ENCODE assay signal across 8 cellular contexts in genomic region chr2:218671077-218671653, GRCh38. TPM values are rescaled to one million over a fixed set of nuclear protein-coding genes. Genes with fewer than 3 reads are reported as not detected.
A peak's percentile ranks its signal among the peaks of the same experiment; 100 is the strongest.
DNase-seq lines count a peak whose midpoint lies in the region; ATAC-seq, FAIRE-seq and TF ChIP-seq lines count a peak whose summit lies in the region.

No MANE protein-coding gene starts in this region.

- H3K27ac Mint-ChIP-seq in activated CD8-positive, alpha-beta T cell treated with anti-CD3 and anti-CD28 coated beads for 36 hours = peak overlapping the region; percentile 96

- intact Hi-C loops in activated CD8-positive, alpha-beta T cell treated with anti-CD3 and anti-CD28 coated beads for 36 hours (cut with micrococcal nuclease) = no loop called here

- no peaks in the 10 kb centered on the region for H3K9me3 Mint-ChIP-seq in activated CD8-positive, alpha-beta T cell treated with anti-CD3 and anti-CD28 coated beads for 36 hours

- DNase-seq in AG10803 (ENCODE audit: low read depth) = peak; percentile 12
- peak; percentile 24 for DNase-seq in HCEC 1CT
- no peak for DNase-seq in activated CD8-positive, alpha-beta T cell treated with anti-CD3 and anti-CD28 coated beads for 36 hours
- no peak for DNase-seq in substantia nigra (lab: John Stamatoyannopoulos, UW)
- DNase-seq in HEK293T (ENCODE audit: extremely low spot score) = no peak
- DNase-seq in H54 (ENCODE audit: insufficient read length, low spot score) = no peak
- no peak for DNase-seq in activated CD4-positive, alpha-beta T cell treated with anti-CD3 and anti-CD28 coated beads for 1 hour

- no peaks in the 10 kb centered on the region for H3K27me3 Mint-ChIP-seq in activated CD8-positive, alpha-beta T cell treated with anti-CD3 and anti-CD28 coated beads for 36 hours

- H3K4me3 ChIP-seq in AG10803 (ENCODE audit: low read length) (peak overlapping the region; percentile 96), iPS-20b (ENCODE audit: low read length) (peak overlapping the region; percentile 92)

- H3K36me3 Mint-ChIP-seq in activated CD8-positive, alpha-beta T cell treated with anti-CD3 and anti-CD28 coated beads for 36 hours (ENCODE audit: low read depth) = peaks cover 12% of the 10 kb centered on the region

- H3K4me3 Mint-ChIP-seq in activated CD8-positive, alpha-beta T cell treated with anti-CD3 and anti-CD28 coated beads for 36 hours = peak overlapping the region; percentile 96

- peaks cover 16% of the 10 kb centered on the region for H3K4me1 Mint-ChIP-seq in activated CD8-positive, alpha-beta T cell treated with anti-CD3 and anti-CD28 coated beads for 36 hours (ENCODE audit: low read depth)

- CTCF ChIA-PET in activated CD8-positive, alpha-beta T cell treated with anti-CD3 and anti-CD28 coated beads for 36 hours (lab: Charles Lee) = interaction anchor here (1.1 to 4.0 kb wide), 7 partner anchors 8 to 227 kb away, joined by 3 to 30 read pairs (median 6); partner anchors contain the start of genes BCS1L, TTLL4 and ZNF142
- CTCF ChIA-PET in HEK293T (lab: Yijun Ruan, JAX) = interaction anchor here (0.5 to 1.7 kb wide), 5 partner anchors 12 to 176 kb away, joined by 3 to 7 read pairs (median 4); partner anchors contain the start of genes BCS1L and ZNF142

- no peak for TF ChIP-seq POLR2A in H54 (IDR thresholded peaks at IDR 0.05; ENCODE audit: low read depth, low read length)

- H3K9me3 ChIP-seq in iPS-20b (ENCODE audit: insufficient read depth, low read depth, low read length) = no peaks in the 10 kb centered on the region

- ATAC-seq in activated CD8-positive, alpha-beta T cell treated with anti-CD3 and anti-CD28 coated beads for 36 hours = no peak

- peak overlapping the region; percentile 81 for H3K9ac ChIP-seq in iPS-20b (ENCODE audit: low read depth, low read length)

- no peak for TF ChIP-seq CTCF in AG10803 (conservative IDR thresholded peaks at IDR 0.05; ENCODE audit: low read length)
- TF ChIP-seq CTCF in activated CD8-positive, alpha-beta T cell treated with anti-CD3 and anti-CD28 coated beads for 36 hours (IDR thresholded peaks at IDR 0.05) = no peak

- H3K4me1 ChIP-seq in iPS-20b (ENCODE audit: insufficient read depth, low read length) = peaks cover 4% of the 10 kb centered on the region; the same call in 1 of the 2 replicates

- FAIRE-seq in H54 (lab: Jason Lieb, UNC) = no peak

- H3K27ac ChIP-seq in iPS-20b (ENCODE audit: low read length) = peak overlapping the region; percentile 59
- H3K27ac ChIP-seq in substantia nigra (ENCODE audit: low read depth, low read length, poor library complexity, severe bottlenecking) = peak overlapping the region; percentile 79

- H3K36me3 ChIP-seq in iPS-20b (ENCODE audit: insufficient read depth, low read depth, low read length) = peaks cover 29% of the 10 kb centered on the region

- H3K27me3 ChIP-seq in iPS-20b (ENCODE audit: insufficient read depth, low read length) = no peaks in the 10 kb centered on the region

- POLR2A ChIA-PET in activated CD8-positive, alpha-beta T cell treated with anti-CD3 and anti-CD28 coated beads for 36 hours (lab: Charles Lee) = interaction anchor here (0.9 to 4.4 kb wide), 5 partner anchors 11 to 172 kb away, joined by 3 to 61 read pairs (median 3); partner anchors contain the start of genes BCS1L, TTLL4 and ZNF142
- POLR2A ChIA-PET in HEK293T (lab: Yijun Ruan, JAX) = interaction anchor here (0.9 to 4.1 kb wide), 6 partner anchors 8 to 63 kb away, joined by 3 to 39 read pairs (median 4); partner anchors contain the start of genes BCS1L, PLCD4 and ZNF142

TF ChIP-seq in HEK293T, 16 proteins besides CTCF, POLR2A, EP300 and RAD21:
- TF ChIP-seq TARDBP (IDR thresholded peaks at IDR 0.05) (no peak), ZNF384 (IDR thresholded peaks at IDR 0.05) (no peak), CTBP1 (IDR thresholded peaks at IDR 0.05; ENCODE audit: borderline replicate concordance) (no peak), PKNOX1 (IDR thresholded peaks at IDR 0.05) (no peak), LEF1 (IDR thresholded peaks at IDR 0.05; ENCODE audit: borderline replicate concordance) (no peak), FOXA1 (IDR thresholded peaks at IDR 0.05) (no peak), ARNT (IDR thresholded peaks at IDR 0.05) (no peak), ELF4 (IDR thresholded peaks at IDR 0.05) (no peak), SUZ12 (IDR thresholded peaks at IDR 0.05) (no peak), BHLHE40 (IDR thresholded peaks at IDR 0.05; ENCODE audit: borderline replicate concordance) (no peak), L3MBTL2 (conservative IDR thresholded peaks at IDR 0.05) (no peak), NFRKB (IDR thresholded peaks at IDR 0.05) (no peak), FOXK2 (IDR thresholded peaks at IDR 0.05) (no peak), HDGF (IDR thresholded peaks at IDR 0.05; ENCODE audit: borderline replicate concordance) (no peak), SP1 (IDR thresholded peaks at IDR 0.05) (no peak), FOXM1 (IDR thresholded peaks at IDR 0.05; ENCODE audit: borderline replicate concordance) (no peak)

RNA-seq across cellular contexts. Expression of gene RNF25, which starts 0.6 kb away (rescaled TPM):
- total RNA-seq in activated CD8-positive, alpha-beta T cell treated with anti-CD3 and anti-CD28 coated beads for 36 hours = 10 to 100 TPM; 14.7 to 17.0 TPM

RNA-seq across cellular contexts. Expression of gene STK36, which starts 0.7 kb away (rescaled TPM):
- 10 to 100 TPM; 11.6 to 14.9 TPM for total RNA-seq in activated CD8-positive, alpha-beta T cell treated with anti-CD3 and anti-CD28 coated beads for 36 hours

RNA-seq across cellular contexts. Expression of gene BCS1L, which starts 11.7 kb away (rescaled TPM):
- total RNA-seq in activated CD8-positive, alpha-beta T cell treated with anti-CD3 and anti-CD28 coated beads for 36 hours = 10 to 100 TPM; 69.6 to 76.3 TPM

RNA-seq across cellular contexts. Expression of gene ZNF142, which starts 11.7 kb away (rescaled TPM):
- 10 to 100 TPM; 30.4 to 33.7 TPM for total RNA-seq in activated CD8-positive, alpha-beta T cell treated with anti-CD3 and anti-CD28 coated beads for 36 hours

RNA-seq across cellular contexts. Expression of gene TTLL4, which starts 39.5 kb away (rescaled TPM):
- total RNA-seq in activated CD8-positive, alpha-beta T cell treated with anti-CD3 and anti-CD28 coated beads for 36 hours = 10 to 100 TPM; 32.2 to 36.6 TPM

Comparison
In these comparisons a context has a peak if more than half of its experiments do, and no peak if none do; other contexts are left out.
1. DNase-seq: peak in AG10803 (single experiment) and HCEC 1CT (single experiment); none in activated CD8-positive, alpha-beta T cell treated with anti-CD3 and anti-CD28 coated beads for 36 hours (single experiment), substantia nigra (0 of 49), HEK293T (single experiment), H54 (single experiment) and activated CD4-positive, alpha-beta T cell treated with anti-CD3 and anti-CD28 coated beads for 1 hour (single experiment).